In genomic region chr20:23565503-23566056, GRCh38 we compare ENCODE assay signal across 21 cellular contexts. TPM values are rescaled to one million over a fixed set of nuclear protein-coding genes. Genes with fewer than 3 reads are reported as not detected.
A peak's percentile ranks its signal among the peaks of the same experiment; 100 is the strongest.
DNase-seq lines count a peak whose midpoint lies in the region; ATAC-seq, FAIRE-seq and TF ChIP-seq lines count a peak whose summit lies in the region.
"Had no signal": no experiment of that assay in that cellular context is flagged by ENCODE, and none has a peak within 500 bp of the region (broad histone marks: within the 10 kb centered on the region; RNA-seq: fewer than 3 reads in every experiment).

No MANE protein-coding gene starts in this region.

- no peak overlapping the region for H3K4me3 ChIP-seq in uterus
- H3K4me3 ChIP-seq: GM23248 had no signal

- TF ChIP-seq CTCF in uterus (IDR thresholded peaks at IDR 0.05) = no peak

- H3K36me3 ChIP-seq in uterus = no peaks in the 10 kb centered on the region
- H3K36me3 ChIP-seq: BE2C had no signal

- no peaks in the 10 kb centered on the region for H3K9me3 ChIP-seq in uterus
- H3K9me3 ChIP-seq: BE2C had no signal

- TF ChIP-seq POLR2A in uterus (IDR thresholded peaks at IDR 0.05) = no peak

- DNase-seq in HEK293T (ENCODE audit: extremely low spot score) (peak; percentile 2), ecto neural progenitor cell (ENCODE audit: low spot score) (peak; percentile 29), islet precursor cell (peak; percentile 23), urothelium cell line (ENCODE audit: low spot score) (peak; percentile 0), epidermal melanocyte (ENCODE audit: insufficient read length, low spot score) (no peak), uterus (no peak)
- DNase-seq: ACHN; BE2C; C1 segment of cervical spinal cord; CD4-positive, CD25-positive, alpha-beta regulatory T cell; CD8-positive, alpha-beta memory T cell; COR-L47; GDM1; GM23248; H7; KBM-7 had no signal

- no peaks in the 10 kb centered on the region for H3K27me3 ChIP-seq in uterus
- H3K27me3 ChIP-seq: BE2C had no signal

- intact Hi-C loops in uterus (cut with DNase I; ENCODE audit: low total_unique reads) = no loop called here

- no peaks in the 10 kb centered on the region for H3K4me1 ChIP-seq in uterus
- H3K4me1 ChIP-seq: BE2C had no signal

- CTCF ChIA-PET in HEK293T (lab: Yijun Ruan, JAX) = no interaction called here

- POLR2A ChIA-PET in HEK293T (lab: Yijun Ruan, JAX) = interaction anchor here (0.6 kb wide), 1 partner anchor 144 kb away, joined by 3 read pairs; the partner anchor contains the start of gene NAPB

- no peak overlapping the region for H3K27ac ChIP-seq in uterus
- H3K27ac ChIP-seq: GM23248 had no signal

- FAIRE-seq in urothelium cell line (lab: Jason Lieb, UNC) = no peak
- FAIRE-seq: A204.1, GM12892, GM18507, HTR-8/SVneo had no signal

- no peak for ATAC-seq in HG02884 (IDR thresholded peaks at IDR 0.05; ENCODE audit: unreplicated experiment)

TF ChIP-seq in HEK293T, 16 proteins besides CTCF, POLR2A, EP300 and RAD21:
- TF ChIP-seq SUZ12 (IDR thresholded peaks at IDR 0.05) = no peak
- TF ChIP-seq FOXK2 (IDR thresholded peaks at IDR 0.05) = no peak
- TF ChIP-seq ARNT (IDR thresholded peaks at IDR 0.05) = no peak
- TF ChIP-seq PKNOX1 (IDR thresholded peaks at IDR 0.05) = no peak
- no peak for TF ChIP-seq HDGF (IDR thresholded peaks at IDR 0.05; ENCODE audit: borderline replicate concordance)
- TF ChIP-seq L3MBTL2 (conservative IDR thresholded peaks at IDR 0.05) = no peak
- no peak for TF ChIP-seq ELF4 (IDR thresholded peaks at IDR 0.05)
- TF ChIP-seq CTBP1 (IDR thresholded peaks at IDR 0.05; ENCODE audit: borderline replicate concordance) = no peak
- TF ChIP-seq FOXA1 (IDR thresholded peaks at IDR 0.05) = no peak
- no peak for TF ChIP-seq TARDBP (IDR thresholded peaks at IDR 0.05)
- TF ChIP-seq SP1 (IDR thresholded peaks at IDR 0.05) = no peak
- TF ChIP-seq FOXM1 (IDR thresholded peaks at IDR 0.05; ENCODE audit: borderline replicate concordance) = no peak
- no peak for TF ChIP-seq LEF1 (IDR thresholded peaks at IDR 0.05; ENCODE audit: borderline replicate concordance)
- TF ChIP-seq BHLHE40 (IDR thresholded peaks at IDR 0.05; ENCODE audit: borderline replicate concordance) = no peak
- TF ChIP-seq NFRKB (IDR thresholded peaks at IDR 0.05) = no peak
- no peak for TF ChIP-seq ZNF384 (IDR thresholded peaks at IDR 0.05)

RNA-seq across cellular contexts. Expression of gene CST9L, which starts 2.7 kb away (rescaled TPM):
- not detected for total RNA-seq in uterus
- total RNA-seq: CD4-positive, CD25-positive, alpha-beta regulatory T cell; CD8-positive, alpha-beta memory T cell; GM23248; H7 had no signal

RNA-seq across cellular contexts. Expression of gene CST9, which starts 40.1 kb away (rescaled TPM):
- not detected for total RNA-seq in uterus
- total RNA-seq: CD4-positive, CD25-positive, alpha-beta regulatory T cell; CD8-positive, alpha-beta memory T cell; GM23248; H7 had no signal

Comparison
In these comparisons a context has a peak if more than half of its experiments do, and no peak if none do; other contexts are left out.
1. DNase-seq: peak in HEK293T (single experiment), ecto neural progenitor cell (single experiment), islet precursor cell (single experiment) and urothelium cell line (single experiment); none in epidermal melanocyte (single experiment) and uterus (0 of 2).